Comparison of ENCODE assay signal across 34 cellular contexts in genomic region chr9:81022177-81022576, GRCh38.
DNase-seq lines count a peak whose midpoint lies in the region; ATAC-seq, FAIRE-seq and TF ChIP-seq lines count a peak whose summit lies in the region.
"Had no signal": no experiment of that assay in that cellular context is flagged by ENCODE, and none has a peak within 500 bp of the region (broad histone marks: within the 10 kb centered on the region; RNA-seq: fewer than 3 reads in every experiment).

No MANE protein-coding gene starts in this region.

- FAIRE-seq in GM19239 (lab: Jason Lieb, UNC): no peak

- H3K4me3 ChIP-seq in fibroblast of mammary gland (ENCODE audit: control insufficient read depth, low read depth, low read length): no peak overlapping the region
- H3K4me3 ChIP-seq in osteoblast (ENCODE audit: insufficient read depth, low read length): no peak overlapping the region
- H3K4me3 ChIP-seq: ascending aorta, gastrocnemius medialis, hepatocyte, Peyer's patch, stomach, thyroid gland, vagina had no signal

- no peak for TF ChIP-seq CTCF in fibroblast of mammary gland (conservative IDR thresholded peaks at IDR 0.05; ENCODE audit: control insufficient read depth, insufficient read depth, low read depth, low read length)
- TF ChIP-seq CTCF in osteoblast (IDR thresholded peaks at IDR 0.05; ENCODE audit: extremely low read depth, low read depth, low read length): no peak

- H2AFZ ChIP-seq in osteoblast (ENCODE audit: low read length): peak overlapping the region; percentile 63
- H2AFZ ChIP-seq: hepatocyte had no signal

- H3K9me3 ChIP-seq in osteoblast (ENCODE audit: low read depth, low read length): no peaks in the 10 kb centered on the region
- H3K9me3 ChIP-seq: ascending aorta, gastrocnemius medialis, neutrophil, Peyer's patch, stomach, thyroid gland, vagina had no signal

- no peaks in the 10 kb centered on the region for H3K4me1 ChIP-seq in osteoblast (ENCODE audit: insufficient read depth, low read length)
- H3K4me1 ChIP-seq: ascending aorta, Peyer's patch, stomach, thyroid gland, vagina had no signal

- DNase-seq in Daoy (ENCODE audit: low read depth): peak; percentile 32
- peak; percentile 3 for DNase-seq in M059J (ENCODE audit: low read depth)
- peak; percentile 45 for DNase-seq in fibroblast of mammary gland (ENCODE audit: low read depth)
- DNase-seq in osteoblast (ENCODE audit: insufficient read length, low spot score, missing footprints): no peak
- no peak for DNase-seq in GM19239 (ENCODE audit: insufficient read length, low spot score)
- DNase-seq in NCI-H2107 (lab: John Stamatoyannopoulos, UW): no peak
- DNase-seq in globus pallidus (ENCODE audit: low spot score): no peak
- DNase-seq: activated CD4-positive, alpha-beta T cell treated with anti-CD3 and anti-CD28 coated beads, Interleukin-2, amount 50 U/mL, for 48 hours; activated CD4-positive, CD25-positive, alpha-beta regulatory T cell treated with anti-CD3 and anti-CD28 coated beads, Interleukin-2, amount 50 U/mL, for 72 hours; activated gamma-delta T cell treated with Interleukin-2 at 50 U/mL for 16 hours; activated naive CD8-positive, alpha-beta T cell treated with anti-CD3 and anti-CD28 coated beads, Interleukin-2, amount 10 ng/mL, durations not matched to agents 7 days and 5 days; activated T-cell treated with anti-CD3 and anti-CD28 coated beads, Interleukin-2, amount 50 U/mL, for 48 hours; central memory CD4-positive, alpha-beta T cell; effector memory CD8-positive, alpha-beta T cell; gastrocnemius medialis; H9; left colon; mammary epithelial cell; NCI-H1092; NCI-H187; NCI-H2227 treated with DMSO at 0.1 percent for 48 hours; Peyer's patch; right cardiac atrium; SHP77; stimulated activated CD4-positive, alpha-beta T cell treated with anti-CD3 and anti-CD28 coated beads, Interleukin-12 subunit alpha, Interleukin-12 subunit beta, amount 100 ng/mL, for 4 hours; stimulated activated CD4-positive, alpha-beta T cell treated with anti-CD3 and anti-CD28 coated beads, Interleukin-2, amount 100 ng/mL, for 48 hours; stomach; T-helper 2 cell; thyroid gland had no signal

- H3K27ac ChIP-seq in osteoblast (ENCODE audit: low read depth, low read length): no peak overlapping the region
- H3K27ac ChIP-seq: ascending aorta, gastrocnemius medialis, hepatocyte, neutrophil, Peyer's patch, stomach, thyroid gland, vagina had no signal

- H3K36me3 ChIP-seq in osteoblast (ENCODE audit: insufficient read depth, low read length): no peaks in the 10 kb centered on the region
- H3K36me3 ChIP-seq: ascending aorta, gastrocnemius medialis, neutrophil, Peyer's patch, stomach, thyroid gland, vagina had no signal

- no peaks in the 10 kb centered on the region for H3K79me2 ChIP-seq in osteoblast (ENCODE audit: insufficient read depth, low read length)
- H3K79me2 ChIP-seq: hepatocyte had no signal

- H3K27me3 ChIP-seq in osteoblast (ENCODE audit: insufficient read depth, low read length): no peaks in the 10 kb centered on the region
- H3K27me3 ChIP-seq: ascending aorta, gastrocnemius medialis, hepatocyte, neutrophil, Peyer's patch, stomach, thyroid gland, vagina had no signal

- no peak for ATAC-seq in HG02852 (IDR thresholded peaks at IDR 0.05; ENCODE audit: unreplicated experiment)
- ATAC-seq: effector memory CD8-positive, alpha-beta T cell; gastrocnemius medialis; left colon; right cardiac atrium had no signal

- H3K4me2 ChIP-seq in osteoblast (ENCODE audit: insufficient read depth, low read length): no peak overlapping the region
- H3K4me2 ChIP-seq: hepatocyte had no signal

- no peaks in the 10 kb centered on the region for H4K20me1 ChIP-seq in osteoblast (ENCODE audit: insufficient read depth, low read length)

Comparison
In these comparisons a context has a peak if more than half of its experiments do, and no peak if none do; other contexts are left out.
1. DNase-seq: peak in Daoy (single experiment), M059J (single experiment) and fibroblast of mammary gland (single experiment); none in osteoblast (single experiment), GM19239 (single experiment), NCI-H2107 (single experiment) and globus pallidus (single experiment).